13 cellular contexts compared by ENCODE assay signal in genomic region chr6:4935486-4935885, GRCh38.
A peak's percentile ranks its signal among the peaks of the same experiment; 100 is the strongest.
DNase-seq lines count a peak whose midpoint lies in the region; ATAC-seq lines count a peak whose summit lies in the region.
"Had no signal": no experiment of that assay in that cellular context is flagged by ENCODE, and none has a peak within 500 bp of the region (broad histone marks: within the 10 kb centered on the region; RNA-seq: fewer than 3 reads in every experiment).

No MANE protein-coding gene starts in this region.

- peaks cover 10% of the 10 kb centered on the region for H3K79me1 ChIP-seq in trophoblast cell (ENCODE audit: low read length)

- no peak overlapping the region for H3K4me2 ChIP-seq in trophoblast cell (ENCODE audit: low read length)

- H3K36me3 ChIP-seq in trophoblast cell (ENCODE audit: control insufficient read depth in 1 of 2, insufficient read depth in 2 of 2, low read length in 2 of 2): peaks cover 11 to 14% of the 10 kb centered on the region in 2 experiments

- H3K79me2 ChIP-seq in trophoblast cell (ENCODE audit: control insufficient read depth, insufficient read depth, low read length, poor library complexity): peaks cover 13% of the 10 kb centered on the region

- no peak overlapping the region for H3K4me3 Mint-ChIP-seq in activated T-cell treated with anti-CD3 and anti-CD28 coated beads, Interleukin-2, amount 50 U/mL, for 4 hours

- no CpG with 5 or more reads among the region's 10 CpGs for WGBS in trophoblast cell (ENCODE audit: extremely low coverage, insufficient coverage, insufficient read length)

- peak overlapping the region; percentile 3 for H3K18ac ChIP-seq in trophoblast cell (ENCODE audit: low read length)

- H2BK12ac ChIP-seq in trophoblast cell (ENCODE audit: low read length): peak overlapping the region; percentile 62

- no peaks in the 10 kb centered on the region for H3K27me3 ChIP-seq in trophoblast cell (ENCODE audit: insufficient read depth, low read length)
- H3K27me3 ChIP-seq: dorsolateral prefrontal cortex had no signal

- H2AFZ ChIP-seq in trophoblast cell (ENCODE audit: insufficient read depth, low read length, poor library complexity): no peak overlapping the region

- ATAC-seq in HG02623 (IDR thresholded peaks at IDR 0.05; ENCODE audit: unreplicated experiment) (peak; percentile 38), HG03159 (IDR thresholded peaks at IDR 0.05; ENCODE audit: unreplicated experiment) (no peak)
- ATAC-seq in activated T-cell treated with anti-CD3 and anti-CD28 coated beads, Interleukin-2, amount 50 U/mL, for 4 hours: peak; percentile 61 to 73

- no peak overlapping the region for H2AK5ac ChIP-seq in trophoblast cell (ENCODE audit: low read length)

- H3K9me3 ChIP-seq in trophoblast cell (ENCODE audit: insufficient read depth, low read depth, low read length): no peaks in the 10 kb centered on the region

- no peak overlapping the region for H2BK120ac ChIP-seq in trophoblast cell (ENCODE audit: insufficient read depth, low read length, poor library complexity)

- in situ Hi-C loops in KBM-7 (cut with MboI; ENCODE audit: low pct_unique_long_range_greater_than_20kb, low sequenced_read_pairs): no loop called here

- H3K36me3 Mint-ChIP-seq in activated T-cell treated with anti-CD3 and anti-CD28 coated beads, Interleukin-2, amount 50 U/mL, for 4 hours (ENCODE audit: insufficient read depth): peaks cover 19% of the 10 kb centered on the region

- H3K4ac ChIP-seq in trophoblast cell (ENCODE audit: low read depth, low read length): peak overlapping the region; percentile 3

- peak overlapping the region; percentile 32 for H4K91ac ChIP-seq in trophoblast cell (ENCODE audit: low read depth, low read length)

- no peak overlapping the region for H2BK5ac ChIP-seq in trophoblast cell (ENCODE audit: low read depth, low read length, poor library complexity)

- H4K12ac ChIP-seq in trophoblast cell (ENCODE audit: low read depth, low read length): no peak overlapping the region

- H3K4me1 Mint-ChIP-seq in activated T-cell treated with anti-CD3 and anti-CD28 coated beads, Interleukin-2, amount 50 U/mL, for 4 hours (ENCODE audit: low read depth): peaks cover 52% of the 10 kb centered on the region

- no peak overlapping the region for H3K23ac ChIP-seq in trophoblast cell (ENCODE audit: low read length)

- peak overlapping the region; percentile 1 for H4K8ac ChIP-seq in trophoblast cell (ENCODE audit: low read depth, low read length)

- H3K27ac ChIP-seq in trophoblast cell (ENCODE audit: low read depth, low read length): no peak overlapping the region
- H3K27ac ChIP-seq: dorsolateral prefrontal cortex had no signal

- H3K4me1 ChIP-seq in trophoblast cell (ENCODE audit: control insufficient read depth in 1 of 2, insufficient read depth in 2 of 2, low read length in 2 of 2): peaks cover 34 to 37% of the 10 kb centered on the region in 2 experiments

- H3K4me3 ChIP-seq in trophoblast cell (ENCODE audit: low read depth, low read length): no peak overlapping the region

- no peaks in the 10 kb centered on the region for H3K9me3 Mint-ChIP-seq in activated T-cell treated with anti-CD3 and anti-CD28 coated beads, Interleukin-2, amount 50 U/mL, for 4 hours

- H3K14ac ChIP-seq in trophoblast cell (ENCODE audit: low read length): no peak overlapping the region

- no peaks in the 10 kb centered on the region for H3K27me3 Mint-ChIP-seq in activated T-cell treated with anti-CD3 and anti-CD28 coated beads, Interleukin-2, amount 50 U/mL, for 4 hours (ENCODE audit: low read depth)

- H3K9ac ChIP-seq in trophoblast cell (ENCODE audit: low read length): no peak overlapping the region

- peak; percentile 34 for DNase-seq in activated CD4-positive, alpha-beta T cell treated with anti-CD3 and anti-CD28 coated beads for 48 hours
- DNase-seq in activated CD4-positive, alpha-beta T cell treated with anti-CD3 and anti-CD28 coated beads, Interleukin-2, amount 50 U/mL, for 4 hours: no peak
- no peak for DNase-seq in activated T-cell treated with anti-CD3 and anti-CD28 coated beads, Interleukin-2, amount 50 U/mL, for 4 hours
- DNase-seq in trophoblast cell: no peak
- DNase-seq in HUDEP-2 (lab: John Stamatoyannopoulos, UW; ENCODE audit: unreplicated experiment in 76 of 76): no peak
- DNase-seq in KBM-7: no peak
- DNase-seq: activated CD4-positive, CD25-positive, alpha-beta regulatory T cell treated with anti-CD3 and anti-CD28 coated beads, Interleukin-2, amount 50 U/mL, for 72 hours; DMS 273 treated with DMSO at 0.1 percent for 48 hours; dorsolateral prefrontal cortex; NCI-H82; retina had no signal
